ENCODE assay signal across 1 cellular context in genomic region chr19:19957766-19958165, GRCh38. TPM values are rescaled to one million over a fixed set of nuclear protein-coding genes. Genes with fewer than 3 reads are reported as not detected.
"Had no signal": no experiment of that assay in that cellular context is flagged by ENCODE, and none has a peak within 500 bp of the region (broad histone marks: within the 10 kb centered on the region; RNA-seq: fewer than 3 reads in every experiment).

No MANE protein-coding gene starts in this region.

RNA-seq across cellular contexts. Expression of gene ZNF93, which starts 57.0 kb away (rescaled TPM):
- total RNA-seq: NCI-H460 had no signal
